In the genomic region with DNA sequence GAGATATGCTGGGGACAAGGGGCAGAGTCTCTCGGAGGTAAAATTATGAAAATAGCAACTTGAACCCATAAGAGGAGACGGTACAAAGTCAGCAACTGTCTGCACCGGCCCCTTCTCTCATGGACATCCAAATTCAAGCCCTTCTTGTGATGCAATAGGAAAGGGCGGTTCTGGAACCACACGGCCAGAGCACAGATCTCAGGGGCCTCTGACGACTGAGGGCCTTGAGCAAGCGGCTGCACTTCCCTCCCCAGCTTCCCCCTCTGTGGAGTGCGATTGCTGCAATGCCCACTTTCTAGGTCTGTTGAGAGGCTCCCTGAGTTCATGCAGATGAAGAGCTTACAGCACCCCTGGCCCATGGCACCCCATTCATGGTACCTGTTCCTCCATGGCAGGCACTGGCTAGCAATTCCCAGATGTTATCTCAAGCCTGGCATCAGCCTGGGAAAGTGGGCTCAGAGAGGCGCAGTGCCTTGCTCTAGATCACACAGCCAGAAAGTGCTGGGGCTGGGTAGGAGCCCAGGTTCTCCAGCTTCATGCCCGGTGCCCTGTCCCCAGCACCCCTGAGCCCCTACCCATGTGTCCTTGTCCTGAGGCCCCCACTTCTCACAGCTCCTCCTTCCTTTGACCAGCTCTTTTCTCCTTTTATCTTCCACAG, we compare ENCODE assay signal across 1 cellular context.
TF ChIP-seq lines count a peak whose summit lies in the region.

No MANE protein-coding gene starts in this region.

TF ChIP-seq in HEK293, 187 proteins besides CTCF, POLR2A, EP300 and RAD21 (continued from another document):
- TF ChIP-seq, protein P1, sequence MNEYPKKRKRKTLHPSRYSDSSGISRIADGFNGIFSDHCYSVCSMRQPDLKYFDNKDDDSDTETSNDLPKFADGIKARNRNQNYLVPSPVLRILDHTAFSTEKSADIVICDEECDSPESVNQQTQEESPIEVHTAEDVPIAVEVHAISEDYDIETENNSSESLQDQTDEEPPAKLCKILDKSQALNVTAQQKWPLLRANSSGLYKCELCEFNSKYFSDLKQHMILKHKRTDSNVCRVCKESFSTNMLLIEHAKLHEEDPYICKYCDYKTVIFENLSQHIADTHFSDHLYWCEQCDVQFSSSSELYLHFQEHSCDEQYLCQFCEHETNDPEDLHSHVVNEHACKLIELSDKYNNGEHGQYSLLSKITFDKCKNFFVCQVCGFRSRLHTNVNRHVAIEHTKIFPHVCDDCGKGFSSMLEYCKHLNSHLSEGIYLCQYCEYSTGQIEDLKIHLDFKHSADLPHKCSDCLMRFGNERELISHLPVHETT (tag by site-specific recombination; IDR thresholded peaks at IDR 0.05) = no peak
- TF ChIP-seq YY2 (tag by site-specific recombination; IDR thresholded peaks at IDR 0.05) = no peak
- no peak for TF ChIP-seq ZSCAN4 (tag by site-specific recombination; IDR thresholded peaks at IDR 0.05)
